ENCODE assay signal across 8 cellular contexts in genomic region chr12:57240926-57241555, GRCh38. TPM values are rescaled to one million over a fixed set of nuclear protein-coding genes. Genes with fewer than 3 reads are reported as not detected.
DNase-seq lines count a peak whose midpoint lies in the region; ATAC-seq lines count a peak whose summit lies in the region.

No MANE protein-coding gene starts in this region.

- no peak overlapping the region for H2AK5ac ChIP-seq in mesendoderm (ENCODE audit: low read length)

- no CpG with 5 or more reads among the region's 30 CpGs for WGBS in mesendoderm (ENCODE audit: extremely low coverage, insufficient coverage, low lambda C conversion rate)

- no peak overlapping the region for H3K4me2 ChIP-seq in mesendoderm (ENCODE audit: low read length)

- no peak overlapping the region for H3K4ac ChIP-seq in mesendoderm (ENCODE audit: low read depth, low read length)

- peak overlapping the region; percentile 88 to 98 (median 97) for H3K4me3 Mint-ChIP-seq in IgD-negative memory B cell
- H3K4me3 Mint-ChIP-seq in activated naive CD4-positive, alpha-beta T cell treated with anti-CD3 and anti-CD28 coated beads, Interleukin-2, amount 10 ng/mL, durations not matched to agents 7 days and 5 days = peak overlapping the region; percentile 95

- H4K5ac ChIP-seq in mesendoderm (ENCODE audit: low read length) = no peak overlapping the region

- H3K27ac ChIP-seq in mesendoderm (ENCODE audit: low read depth, low read length) = no peak overlapping the region

- no peak overlapping the region for H3K9ac ChIP-seq in mesendoderm (ENCODE audit: low read length)

- H3K4me3 ChIP-seq in mesendoderm (ENCODE audit: low read length) = no peak overlapping the region

- H3K4me1 ChIP-seq in mesendoderm (ENCODE audit: control insufficient read depth, low read depth, low read length) = peaks cover 5% of the 10 kb centered on the region

- H3K56ac ChIP-seq in mesendoderm (ENCODE audit: low read length) = peak overlapping the region; percentile 22

- no peak overlapping the region for H2BK15ac ChIP-seq in mesendoderm (replicated peaks; ENCODE audit: low read depth)

- H3K79me1 ChIP-seq in mesendoderm (ENCODE audit: low read length) = no peaks in the 10 kb centered on the region

- H3K4me1 Mint-ChIP-seq in IgD-negative memory B cell = peaks cover 37 to 47% (median 43%) of the 10 kb centered on the region in 3 donors
- H3K4me1 Mint-ChIP-seq in activated naive CD4-positive, alpha-beta T cell treated with anti-CD3 and anti-CD28 coated beads, Interleukin-2, amount 10 ng/mL, durations not matched to agents 7 days and 5 days = peaks cover 77% of the 10 kb centered on the region

- DNase-seq in DMS114 treated with DMSO at 0.1 percent for 48 hours (lab: John Stamatoyannopoulos, UW; ENCODE audit: unreplicated experiment) = peak; percentile 28
- no peak for DNase-seq in activated naive CD4-positive, alpha-beta T cell treated with anti-CD3 and anti-CD28 coated beads, Interleukin-2, amount 10 ng/mL, durations not matched to agents 7 days and 5 days
- peak; percentile 86 for DNase-seq in mesendoderm
- no peak for DNase-seq in NCI-H2227 treated with DMSO at 0.1 percent for 48 hours (lab: John Stamatoyannopoulos, UW)
- no peak for DNase-seq in glomerular visceral epithelial cell (ENCODE audit: extremely low spot score)

- no peaks in the 10 kb centered on the region for H3K36me3 ChIP-seq in mesendoderm (ENCODE audit: control insufficient read depth, insufficient read depth, low read length)

- no peak overlapping the region for H2BK5ac ChIP-seq in mesendoderm (ENCODE audit: low read length)

- no peak overlapping the region for H3K18ac ChIP-seq in mesendoderm (ENCODE audit: low read length)

- peaks cover 53% of the 10 kb centered on the region for H3K27me3 Mint-ChIP-seq in IgD-negative memory B cell
- H3K27me3 Mint-ChIP-seq in activated naive CD4-positive, alpha-beta T cell treated with anti-CD3 and anti-CD28 coated beads, Interleukin-2, amount 10 ng/mL, durations not matched to agents 7 days and 5 days = peaks cover 91% of the 10 kb centered on the region

- H4K8ac ChIP-seq in mesendoderm (ENCODE audit: low read depth, low read length) = no peak overlapping the region

- H3K27me3 ChIP-seq in mesendoderm (ENCODE audit: insufficient read depth, low read length, poor library complexity) = peaks cover 39% of the 10 kb centered on the region

- no peak for ATAC-seq in HG03175 (IDR thresholded peaks at IDR 0.05; ENCODE audit: unreplicated experiment)
- ATAC-seq in HG03159 (IDR thresholded peaks at IDR 0.05; ENCODE audit: unreplicated experiment) = no peak

- H3K36me3 Mint-ChIP-seq in IgD-negative memory B cell = no peaks in the 10 kb centered on the region
- H3K36me3 Mint-ChIP-seq in activated naive CD4-positive, alpha-beta T cell treated with anti-CD3 and anti-CD28 coated beads, Interleukin-2, amount 10 ng/mL, durations not matched to agents 7 days and 5 days = peaks cover 6% of the 10 kb centered on the region

- H2BK120ac ChIP-seq in mesendoderm (ENCODE audit: low read depth, low read length) = no peak overlapping the region

- peak overlapping the region; percentile 36 for H3K23ac ChIP-seq in mesendoderm (ENCODE audit: low read length)

- H3K27ac Mint-ChIP-seq in IgD-negative memory B cell = peak overlapping the region; percentile 96 to 99 (median 98)
- peak overlapping the region; percentile 37 for H3K27ac Mint-ChIP-seq in activated naive CD4-positive, alpha-beta T cell treated with anti-CD3 and anti-CD28 coated beads, Interleukin-2, amount 10 ng/mL, durations not matched to agents 7 days and 5 days

- H3K79me2 ChIP-seq in mesendoderm (ENCODE audit: control insufficient read depth, insufficient read depth, low read length) = no peaks in the 10 kb centered on the region

- no peaks in the 10 kb centered on the region for H3K9me3 Mint-ChIP-seq in IgD-negative memory B cell
- no peaks in the 10 kb centered on the region for H3K9me3 Mint-ChIP-seq in activated naive CD4-positive, alpha-beta T cell treated with anti-CD3 and anti-CD28 coated beads, Interleukin-2, amount 10 ng/mL, durations not matched to agents 7 days and 5 days

- CTCF ChIA-PET in activated naive CD4-positive, alpha-beta T cell treated with anti-CD3 and anti-CD28 coated beads, Interleukin-2, amount 10 ng/mL, durations not matched to agents 7 days and 5 days (lab: Charles Lee) = interaction anchor here (0.8 to 11.9 kb wide), 10 partner anchors 13 to 193 kb away, joined by 3 to 318 read pairs (median 4); partner anchors contain the start of genes LRP1, NXPH4 and SHMT2

RNA-seq across cellular contexts. Expression of gene STAC3, which starts 9.9 kb away (rescaled TPM):
- 2.4 TPM for polyA plus RNA-seq in IgD-negative memory B cell
- polyA plus RNA-seq in mesendoderm (2013, experiment 1 of 2) = 0.24 TPM
- 0.42 TPM for polyA plus RNA-seq in mesendoderm (2013, experiment 2 of 2)

RNA-seq across cellular contexts. Expression of gene SHMT2, which starts 11.5 kb away (rescaled TPM):
- 176 TPM for polyA plus RNA-seq in IgD-negative memory B cell
- polyA plus RNA-seq in mesendoderm (2013, experiment 1 of 2) = 223 TPM
- polyA plus RNA-seq in mesendoderm (2013, experiment 2 of 2) = 222 TPM

RNA-seq across cellular contexts. Expression of gene NXPH4, which starts 24.4 kb away (rescaled TPM):
- 8.3 TPM for polyA plus RNA-seq in IgD-negative memory B cell
- 0.52 TPM for polyA plus RNA-seq in mesendoderm (2013, experiment 1 of 2)
- polyA plus RNA-seq in mesendoderm (2013, experiment 2 of 2) = 0.42 TPM

Comparison
In these comparisons a context has a peak if more than half of its experiments do, and no peak if none do; other contexts are left out.
1. DNase-seq: peak in DMS114 treated with DMSO at 0.1 percent for 48 hours (single experiment) and mesendoderm (single experiment); none in activated naive CD4-positive, alpha-beta T cell treated with anti-CD3 and anti-CD28 coated beads, Interleukin-2, amount 10 ng/mL, durations not matched to agents 7 days and 5 days (single experiment), NCI-H2227 treated with DMSO at 0.1 percent for 48 hours (single experiment) and glomerular visceral epithelial cell (single experiment).